In the genomic region with DNA sequence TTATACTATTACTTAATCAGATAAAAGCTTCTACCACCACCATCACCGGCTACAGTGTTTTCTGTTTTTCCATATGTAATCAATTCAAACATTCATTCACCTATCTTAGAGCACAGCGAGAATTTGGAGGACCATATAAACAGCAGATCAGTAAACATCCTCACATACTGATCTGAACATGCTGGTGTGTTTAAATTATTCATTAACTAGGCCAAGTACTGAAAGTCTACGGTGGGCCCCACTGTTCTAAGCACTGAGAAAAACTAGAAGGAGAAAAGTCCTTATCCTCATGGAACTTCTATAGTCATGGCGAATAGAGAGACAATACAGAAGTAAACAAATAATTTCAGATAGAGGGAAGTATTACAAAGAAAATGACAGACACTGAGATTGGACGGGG, we compare ENCODE assay signal across 15 cellular contexts.
DNase-seq lines count a peak whose midpoint lies in the region; ATAC-seq and TF ChIP-seq lines count a peak whose summit lies in the region.
"Had no signal": no experiment of that assay in that cellular context is flagged by ENCODE, and none has a peak within 500 bp of the region (broad histone marks: within the 10 kb centered on the region; RNA-seq: fewer than 3 reads in every experiment).

No MANE protein-coding gene starts in this region.

- in situ Hi-C loops in KBM-7 (cut with MboI; ENCODE audit: low pct_unique_long_range_greater_than_20kb, low sequenced_read_pairs), result no loop called here

- H3K4me3 ChIP-seq in right lobe of liver, result no peak overlapping the region
- H3K4me3 ChIP-seq: A549, HAP-1 had no signal

- H3K4me1 ChIP-seq in right lobe of liver, result peaks cover 0 to 8% (median 0%) of the 10 kb centered on the region in 4 donors
- H3K4me1 ChIP-seq: A549, BE2C, HAP-1 had no signal

- DNase-seq in HuH-7 (ENCODE audit: low spot score) (peak; percentile 5), kidney tubule cell (ENCODE audit: low spot score) (peak; percentile 21), right lobe of liver (no peak), cortex of kidney (lab: John Stamatoyannopoulos, UW) (no peak), KBM-7 (no peak)
- DNase-seq: BE2C; CD4-positive, alpha-beta memory T cell; DND-41; GDM1; GOT3; HFFc6 had no signal

- peak in 3 of 4 donors; percentile 39 to 73 (median 47) for ATAC-seq in right lobe of liver
- ATAC-seq in HG03135 (IDR thresholded peaks at IDR 0.05; ENCODE audit: unreplicated experiment), result no peak
- ATAC-seq: A549 had no signal

- H3K27me3 ChIP-seq in right lobe of liver, result no peaks in the 10 kb centered on the region
- H3K27me3 ChIP-seq: BE2C had no signal

- H3K36me3 ChIP-seq in right lobe of liver, result no peaks in the 10 kb centered on the region
- H3K36me3 ChIP-seq: BE2C, HAP-1 had no signal

- TF ChIP-seq CTCF in right lobe of liver (IDR thresholded peaks at IDR 0.05), result no peak

- no peak for TF ChIP-seq POLR2A in right lobe of liver (IDR thresholded peaks at IDR 0.05)

- 56% methylated on average over 5 of the region's 5 CpGs for WGBS in right lobe of liver (ENCODE audit: insufficient coverage, low coverage, low lambda C conversion rate, missing lambda C conversion rate)

- H3K9me3 ChIP-seq in right lobe of liver, result no peaks in the 10 kb centered on the region
- H3K9me3 ChIP-seq: A549, BE2C, HAP-1 had no signal

- H3K27ac ChIP-seq in right lobe of liver, result no peak overlapping the region
- H3K27ac ChIP-seq: A549, C4-2B had no signal

- intact Hi-C loops in right lobe of liver (cut with DNase I), result no loop called here

Comparison
In these comparisons a context has a peak if more than half of its experiments do, and no peak if none do; other contexts are left out.
1. DNase-seq: peak in HuH-7 (single experiment) and kidney tubule cell (single experiment); none in right lobe of liver (0 of 3), cortex of kidney (single experiment) and KBM-7 (single experiment).